Comparison of ENCODE assay signal across 19 cellular contexts in the genomic region with DNA sequence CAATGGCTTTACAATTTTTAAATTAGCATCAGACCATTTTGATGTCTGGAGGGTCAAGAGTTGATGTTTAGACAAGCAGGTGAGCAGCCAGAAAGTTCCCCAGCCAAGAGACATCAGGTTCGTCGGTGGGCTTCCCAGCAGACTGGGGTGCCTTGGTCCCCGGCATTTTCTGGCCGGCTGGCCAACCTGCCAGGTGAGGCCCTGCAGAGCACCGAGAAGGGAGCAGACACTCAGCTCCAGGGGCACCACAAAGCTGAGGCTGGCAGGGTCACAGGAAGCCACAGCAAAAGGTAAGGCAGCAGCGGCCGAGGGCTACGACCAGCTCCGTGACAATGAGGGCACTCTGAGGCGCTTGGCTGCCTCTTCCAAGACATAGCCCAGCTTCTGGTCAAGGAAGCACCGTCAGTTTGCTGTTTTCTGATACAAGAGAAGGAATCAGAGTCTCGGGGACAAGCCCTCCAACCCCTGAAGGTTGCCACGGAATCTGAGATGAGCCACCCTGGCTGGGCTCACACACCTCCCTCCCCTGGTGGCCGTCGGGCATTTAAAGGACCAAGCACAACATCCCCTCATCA.
DNase-seq lines count a peak whose midpoint lies in the region; ATAC-seq and FAIRE-seq lines count a peak whose summit lies in the region.
"Had no signal": no experiment of that assay in that cellular context is flagged by ENCODE, and none has a peak within 500 bp of the region (broad histone marks: within the 10 kb centered on the region; RNA-seq: fewer than 3 reads in every experiment).

No MANE protein-coding gene starts in this region.

- intact Hi-C loops in cardiac septum (cut with DNase I) = no loop called here
- intact Hi-C loops in Right ventricle myocardium superior (cut with DNase I) = no loop called here
- intact Hi-C loops in sciatic nerve (cut with DNase I) = no loop called here

- ATAC-seq in Right ventricle myocardium superior (ENCODE audit: poor library complexity) (no peak), sciatic nerve (no peak), GM18870 (IDR thresholded peaks at IDR 0.05; ENCODE audit: unreplicated experiment) (no peak)

- no peak for FAIRE-seq in frontal cortex (lab: Jason Lieb, UNC)
- FAIRE-seq: GM12891, GM18507, H54 had no signal

- DNase-seq in cardiac septum (ENCODE audit: low spot score) = peak; percentile 70
- no peak for DNase-seq in Right ventricle myocardium superior
- DNase-seq in islet precursor cell = peak; percentile 25
- DNase-seq in sciatic nerve (ENCODE audit: low spot score) = peak; percentile 19
- DNase-seq in 8988T = no peak
- DNase-seq in frontal cortex (ENCODE audit: low spot score in 2 of 2) = no peak
- DNase-seq: C1 segment of cervical spinal cord; Calu3; CD4-positive, alpha-beta memory T cell; COR-L47; DMS53; DMS79 treated with DMSO at 0.1 percent for 48 hours; GF-D8; GOT3; HCEC 1CT had no signal

Comparison
In these comparisons a context has a peak if more than half of its experiments do, and no peak if none do; other contexts are left out.
1. DNase-seq: peak in cardiac septum (single experiment), islet precursor cell (single experiment) and sciatic nerve (single experiment); none in Right ventricle myocardium superior (single experiment), 8988T (single experiment) and frontal cortex (0 of 2).